ENCODE assay signal across 8 cellular contexts in genomic region chr5:102223542-102224444, GRCh38.
DNase-seq lines count a peak whose midpoint lies in the region; ATAC-seq and TF ChIP-seq lines count a peak whose summit lies in the region.

No MANE protein-coding gene starts in this region.

- H3K4me1 ChIP-seq in Loucy (ENCODE audit: insufficient read depth, low read length, poor library complexity, severe bottlenecking) (no peaks in the 10 kb centered on the region), left lung (no peaks in the 10 kb centered on the region)

- no peak overlapping the region for H3K9ac ChIP-seq in Loucy (ENCODE audit: low read depth, low read length, poor library complexity, severe bottlenecking)

- no peaks in the 10 kb centered on the region for H3K79me2 ChIP-seq in Loucy (ENCODE audit: insufficient read depth, low read length)

- H3K27ac ChIP-seq in left lung: no peak overlapping the region

- H3K27me3 ChIP-seq in Loucy (ENCODE audit: insufficient read depth, low read length, poor library complexity, severe bottlenecking) (no peaks in the 10 kb centered on the region), left lung (no peaks in the 10 kb centered on the region)

- CTCF ChIA-PET in activated B cell treated with CpG ODN at 0.5 μM for 24 hours (lab: Charles Lee): no interaction called here

- no peak overlapping the region for H3K4me3 Mint-ChIP-seq in activated B cell treated with CpG ODN at 0.5 μM for 24 hours

- no peak overlapping the region for H3K4me2 ChIP-seq in Loucy (ENCODE audit: low read depth, low read length, poor library complexity, severe bottlenecking)

- no peak overlapping the region for H3K4me3 ChIP-seq in Loucy (ENCODE audit: low read length, poor library complexity, severe bottlenecking)
- H3K4me3 ChIP-seq in left lung: no peak overlapping the region

- TF ChIP-seq CTCF in Loucy (conservative IDR thresholded peaks at IDR 0.05; ENCODE audit: low read length) (peak; percentile 66), activated B cell treated with CpG ODN at 0.5 μM for 24 hours (IDR thresholded peaks at IDR 0.05) (peak; percentile 86), left lung (IDR thresholded peaks at IDR 0.05) (peak; percentile 62 to 69)

- H3K27ac Mint-ChIP-seq in activated B cell treated with CpG ODN at 0.5 μM for 24 hours: no peak overlapping the region

- POLR2A ChIA-PET in activated B cell treated with CpG ODN at 0.5 μM for 24 hours (lab: Charles Lee): no interaction called here

- no peak overlapping the region for H2AFZ ChIP-seq in Loucy (ENCODE audit: low read length)

- no peaks in the 10 kb centered on the region; the same call in 1 of the 2 replicates for H3K9me3 ChIP-seq in Loucy (ENCODE audit: insufficient read depth, low read depth, low read length)
- H3K9me3 ChIP-seq in left lung: peaks cover 0 to 14% of the 10 kb centered on the region in 2 donors

- H3K9me2 ChIP-seq in Loucy (replicated peaks; ENCODE audit: low read depth, low read length): no peaks in the 10 kb centered on the region

- H3K36me3 Mint-ChIP-seq in activated B cell treated with CpG ODN at 0.5 μM for 24 hours (ENCODE audit: low read depth): no peaks in the 10 kb centered on the region

- no peaks in the 10 kb centered on the region for H4K20me1 ChIP-seq in Loucy (ENCODE audit: insufficient read depth, low read length, poor library complexity, severe bottlenecking)

- no peaks in the 10 kb centered on the region for H3F3A ChIP-seq in Loucy (ENCODE audit: low read depth)

- DNase-seq in DMS114 treated with DMSO at 0.1 percent for 48 hours (lab: John Stamatoyannopoulos, UW; ENCODE audit: unreplicated experiment): peak; percentile 29
- no peak for DNase-seq in activated B cell treated with CpG ODN at 0.5 μM for 24 hours
- no peak for DNase-seq in left lung
- no peak for DNase-seq in nucleus accumbens (lab: John Stamatoyannopoulos, UW)

- H3K36me3 ChIP-seq in Loucy (ENCODE audit: insufficient read depth, low read length): no peaks in the 10 kb centered on the region
- no peaks in the 10 kb centered on the region for H3K36me3 ChIP-seq in left lung

- ATAC-seq in GM19395 (IDR thresholded peaks at IDR 0.05; ENCODE audit: unreplicated experiment): peak; percentile 80
- no peak for ATAC-seq in activated B cell treated with CpG ODN at 0.5 μM for 24 hours (ENCODE audit: low read depth)
- peak; percentile 75 for ATAC-seq in left lung
- no peak for ATAC-seq in GM21381 (IDR thresholded peaks at IDR 0.05; ENCODE audit: unreplicated experiment)
- ATAC-seq in HG03457 (IDR thresholded peaks at IDR 0.05; ENCODE audit: unreplicated experiment): no peak

- intact Hi-C loops in activated B cell treated with CpG ODN at 0.5 μM for 24 hours (cut with micrococcal nuclease): loop anchor here (10.0 kb wide), 1 partner anchor 1789 kb away; no protein-coding TSS in a partner anchor
- intact Hi-C loops in left lung (cut with DNase I): no loop called here

- H3K9me3 Mint-ChIP-seq in activated B cell treated with CpG ODN at 0.5 μM for 24 hours: peaks cover 2% of the 10 kb centered on the region

- H3K4me1 Mint-ChIP-seq in activated B cell treated with CpG ODN at 0.5 μM for 24 hours: no peaks in the 10 kb centered on the region

- peaks cover 4% of the 10 kb centered on the region for H3K27me3 Mint-ChIP-seq in activated B cell treated with CpG ODN at 0.5 μM for 24 hours

Comparison
In these comparisons a context has a peak if more than half of its experiments do, and no peak if none do; other contexts are left out.
1. ATAC-seq: peak in GM19395 (single experiment) and left lung (single experiment); none in activated B cell treated with CpG ODN at 0.5 μM for 24 hours (single experiment), GM21381 (single experiment) and HG03457 (single experiment).
2. Peak in every context shown above with its lines, with median percentiles within 50 percentile points of each other: CTCF ChIP-seq.